In genomic region chr16:87765473-87765775, GRCh38 we compare ENCODE assay signal across 1 cellular context.
A peak's percentile ranks its signal among the peaks of the same experiment; 100 is the strongest.
TF ChIP-seq lines count a peak whose summit lies in the region.

No MANE protein-coding gene starts in this region.

TF ChIP-seq in K562, 482 proteins besides CTCF, POLR2A, EP300 and RAD21 (continued from another document):
- TF ChIP-seq HMGXB4 (CRISPR knock-in tag; IDR thresholded peaks at IDR 0.05) (no peak), PURB (CRISPR knock-in tag; IDR thresholded peaks at IDR 0.05; ENCODE audit: low read depth) (no peak), SMARCB1 (IDR thresholded peaks at IDR 0.05; ENCODE audit: insufficient read length, low read depth) (no peak), SMARCE1 (IDR thresholded peaks at IDR 0.05) (no peak), KLF13 (tag; IDR thresholded peaks at IDR 0.05; ENCODE audit: borderline replicate concordance, low read depth) (peak; percentile 70; the same call in 1 of the 2 replicates), ZNF121 (CRISPR knock-in tag; conservative IDR thresholded peaks at IDR 0.05) (no peak), SIN3A (IDR thresholded peaks at IDR 0.05; ENCODE audit: borderline replicate concordance in 2 of 2, control insufficient read depth in 1 of 2, low read depth in 2 of 2, low read length in 2 of 2) (peak in 1 of 2 experiments; percentile 70; a peak in 1 of 4 replicates)
- TF ChIP-seq, protein P1, sequence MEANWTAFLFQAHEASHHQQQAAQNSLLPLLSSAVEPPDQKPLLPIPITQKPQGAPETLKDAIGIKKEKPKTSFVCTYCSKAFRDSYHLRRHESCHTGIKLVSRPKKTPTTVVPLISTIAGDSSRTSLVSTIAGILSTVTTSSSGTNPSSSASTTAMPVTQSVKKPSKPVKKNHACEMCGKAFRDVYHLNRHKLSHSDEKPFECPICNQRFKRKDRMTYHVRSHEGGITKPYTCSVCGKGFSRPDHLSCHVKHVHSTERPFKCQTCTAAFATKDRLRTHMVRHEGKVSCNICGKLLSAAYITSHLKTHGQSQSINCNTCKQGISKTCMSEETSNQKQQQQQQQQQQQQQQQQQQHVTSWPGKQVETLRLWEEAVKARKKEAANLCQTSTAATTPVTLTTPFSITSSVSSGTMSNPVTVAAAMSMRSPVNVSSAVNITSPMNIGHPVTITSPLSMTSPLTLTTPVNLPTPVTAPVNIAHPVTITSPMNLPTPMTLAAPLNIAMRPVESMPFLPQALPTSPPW (CRISPR knock-in tag; IDR thresholded peaks at IDR 0.05): 0 out of 2 replicates have a peak, but pooled peaks have one; percentile 2
TF ChIP-seq in K562: peak in this region for 8.
